18 cellular contexts compared by ENCODE assay signal in genomic region chr18:58659691-58660090, GRCh38. TPM values are rescaled to one million over a fixed set of nuclear protein-coding genes. Genes with fewer than 3 reads are reported as not detected.
A peak's percentile ranks its signal among the peaks of the same experiment; 100 is the strongest.
DNase-seq lines count a peak whose midpoint lies in the region; ATAC-seq, FAIRE-seq and TF ChIP-seq lines count a peak whose summit lies in the region.
"Had no signal": no experiment of that assay in that cellular context is flagged by ENCODE, and none has a peak within 500 bp of the region (broad histone marks: within the 10 kb centered on the region; RNA-seq: fewer than 3 reads in every experiment).

No MANE protein-coding gene starts in this region.

- no peaks in the 10 kb centered on the region for H3K36me3 ChIP-seq in naive thymus-derived CD4-positive, alpha-beta T cell (ENCODE audit: control insufficient read depth in 2 of 3, insufficient read depth in 3 of 3, low read length in 3 of 3)

- H3K36me3 Mint-ChIP-seq in activated CD4-positive, alpha-beta T cell treated with anti-CD3 and anti-CD28 coated beads, Interleukin-2, amount 10 ng/mL, durations not matched to agents 24 days and 14 days (ENCODE audit: low read depth) = peaks cover 13% of the 10 kb centered on the region
- H3K36me3 Mint-ChIP-seq in activated T-helper 17 cell treated with anti-CD3 and anti-CD28 coated beads, Interleukin-2, amount 50 U/mL, for 72 hours (ENCODE audit: low read depth) = no peaks in the 10 kb centered on the region
- peaks cover 0 to 31% (median 17%) of the 10 kb centered on the region in 5 donors for H3K36me3 Mint-ChIP-seq in naive thymus-derived CD4-positive, alpha-beta T cell

- DNase-seq in activated CD4-positive, alpha-beta T cell treated with anti-CD3 and anti-CD28 coated beads, Interleukin-2, amount 10 ng/mL, durations not matched to agents 24 days and 14 days = no peak
- DNase-seq in activated CD4-positive, alpha-beta T cell treated with anti-CD3 and anti-CD28 coated beads, Interleukin-2, amount 50 U/mL, for 4 hours = no peak
- DNase-seq in GM12891 (ENCODE audit: insufficient read length, low spot score) (no peak), cortex of kidney (lab: John Stamatoyannopoulos, UW) (no peak), HT-29 (ENCODE audit: low spot score) (no peak)
- DNase-seq in naive thymus-derived CD4-positive, alpha-beta T cell = no peak
- DNase-seq in stimulated activated CD4-positive, alpha-beta T cell treated with anti-CD3 and anti-CD28 coated beads, Interleukin-1b, Interleukin-23, amount 100 ng/mL, for 48 hours = no peak
- DNase-seq: activated CD8-positive, alpha-beta memory T cell treated with anti-CD3 and anti-CD28 coated beads, Interleukin-2, amount 10 ng/mL, durations not matched to agents 7 days and 5 days; dermis blood vessel endothelial cell; kidney glomerular epithelial cell; NCI-H1105; NCI-H510A treated with DMSO at 0.1 percent for 48 hours; Right ventricle myocardium superior; T-helper 1 cell had no signal

- intact Hi-C loops in activated CD4-positive, alpha-beta T cell treated with anti-CD3 and anti-CD28 coated beads, Interleukin-2, amount 10 ng/mL, durations not matched to agents 24 days and 14 days (cut with micrococcal nuclease) = no loop called here
- intact Hi-C loops in naive thymus-derived CD4-positive, alpha-beta T cell (cut with micrococcal nuclease) = no loop called here

- FAIRE-seq in GM12891 (lab: Jason Lieb, UNC) = peak; percentile 66
- FAIRE-seq: frontal cortex had no signal

- H3K4me3 ChIP-seq in naive thymus-derived CD4-positive, alpha-beta T cell (ENCODE audit: low read length) = peak overlapping the region; percentile 11

- H3K4me1 Mint-ChIP-seq in activated CD4-positive, alpha-beta T cell treated with anti-CD3 and anti-CD28 coated beads, Interleukin-2, amount 10 ng/mL, durations not matched to agents 24 days and 14 days = peaks cover 35% of the 10 kb centered on the region
- H3K4me1 Mint-ChIP-seq in activated T-helper 17 cell treated with anti-CD3 and anti-CD28 coated beads, Interleukin-2, amount 50 U/mL, for 72 hours = peaks cover 25% of the 10 kb centered on the region
- peaks cover 39 to 74% (median 68%) of the 10 kb centered on the region in 7 donors for H3K4me1 Mint-ChIP-seq in naive thymus-derived CD4-positive, alpha-beta T cell

- H3K9me3 Mint-ChIP-seq in activated CD4-positive, alpha-beta T cell treated with anti-CD3 and anti-CD28 coated beads, Interleukin-2, amount 10 ng/mL, durations not matched to agents 24 days and 14 days = peaks cover 10% of the 10 kb centered on the region
- peaks cover 5% of the 10 kb centered on the region for H3K9me3 Mint-ChIP-seq in activated T-helper 17 cell treated with anti-CD3 and anti-CD28 coated beads, Interleukin-2, amount 50 U/mL, for 72 hours
- peaks cover 0 to 17% (median 7%) of the 10 kb centered on the region in 11 donors for H3K9me3 Mint-ChIP-seq in naive thymus-derived CD4-positive, alpha-beta T cell

- peak overlapping the region; percentile 20 for H3K4me3 Mint-ChIP-seq in activated CD4-positive, alpha-beta T cell treated with anti-CD3 and anti-CD28 coated beads, Interleukin-2, amount 10 ng/mL, durations not matched to agents 24 days and 14 days
- H3K4me3 Mint-ChIP-seq in activated T-helper 17 cell treated with anti-CD3 and anti-CD28 coated beads, Interleukin-2, amount 50 U/mL, for 72 hours = peak overlapping the region; percentile 61
- peak overlapping the region; percentile 18 to 85 (median 77) for H3K4me3 Mint-ChIP-seq in naive thymus-derived CD4-positive, alpha-beta T cell
- H3K4me3 Mint-ChIP-seq: activated CD8-positive, alpha-beta memory T cell treated with anti-CD3 and anti-CD28 coated beads, Interleukin-2, amount 10 ng/mL, durations not matched to agents 7 days and 5 days had no signal

- CTCF ChIA-PET in naive thymus-derived CD4-positive, alpha-beta T cell (lab: Charles Lee) = interaction anchor here (1.2 to 3.2 kb wide), 3 partner anchors 11 to 105 kb away, joined by 3 to 13 read pairs (median 9); partner anchors contain the start of gene MALT1

- no peaks in the 10 kb centered on the region for H3K27me3 ChIP-seq in naive thymus-derived CD4-positive, alpha-beta T cell (ENCODE audit: control insufficient read depth in 2 of 2, insufficient read depth in 2 of 2, low read length in 2 of 2)

- peak overlapping the region; percentile 2 for H3K27ac Mint-ChIP-seq in activated CD4-positive, alpha-beta T cell treated with anti-CD3 and anti-CD28 coated beads, Interleukin-2, amount 10 ng/mL, durations not matched to agents 24 days and 14 days
- H3K27ac Mint-ChIP-seq in activated T-helper 17 cell treated with anti-CD3 and anti-CD28 coated beads, Interleukin-2, amount 50 U/mL, for 72 hours = peak overlapping the region; percentile 57
- H3K27ac Mint-ChIP-seq in naive thymus-derived CD4-positive, alpha-beta T cell = peak overlapping the region in 7 of 9 donors; percentile 48 to 85 (median 75)
- H3K27ac Mint-ChIP-seq: activated CD8-positive, alpha-beta memory T cell treated with anti-CD3 and anti-CD28 coated beads, Interleukin-2, amount 10 ng/mL, durations not matched to agents 7 days and 5 days; activated naive CD4-positive, alpha-beta T cell treated with anti-CD3 and anti-CD28 coated beads, Interleukin-2, amount 50 U/mL, for 72 hours had no signal

- H3K4me1 ChIP-seq in naive thymus-derived CD4-positive, alpha-beta T cell (ENCODE audit: control insufficient read depth in 2 of 2, insufficient read depth in 2 of 2, low read length in 2 of 2) = peaks cover 33% of the 10 kb centered on the region in 2 donors

- TF ChIP-seq POLR2A in GM12891 (IDR thresholded peaks at IDR 0.05; ENCODE audit: low read depth, low read length) = no peak

- no peaks in the 10 kb centered on the region for H3K27me3 Mint-ChIP-seq in activated CD4-positive, alpha-beta T cell treated with anti-CD3 and anti-CD28 coated beads, Interleukin-2, amount 10 ng/mL, durations not matched to agents 24 days and 14 days
- H3K27me3 Mint-ChIP-seq in activated T-helper 17 cell treated with anti-CD3 and anti-CD28 coated beads, Interleukin-2, amount 50 U/mL, for 72 hours = no peaks in the 10 kb centered on the region
- H3K27me3 Mint-ChIP-seq in naive thymus-derived CD4-positive, alpha-beta T cell = peaks cover 0 to 3% (median 0%) of the 10 kb centered on the region in 5 donors
- H3K27me3 Mint-ChIP-seq: activated CD8-positive, alpha-beta memory T cell treated with anti-CD3 and anti-CD28 coated beads, Interleukin-2, amount 10 ng/mL, durations not matched to agents 7 days and 5 days had no signal

- peaks cover 0 to 11% (median 3%) of the 10 kb centered on the region in 3 experiments for H3K9me3 ChIP-seq in naive thymus-derived CD4-positive, alpha-beta T cell (ENCODE audit: control insufficient read depth in 2 of 3, low read length in 3 of 3)

- no peak overlapping the region for H3K27ac ChIP-seq in naive thymus-derived CD4-positive, alpha-beta T cell (ENCODE audit: low read depth, low read length)

- ATAC-seq in activated T-helper 17 cell treated with anti-CD3 and anti-CD28 coated beads, Interleukin-2, amount 50 U/mL, for 72 hours (replicated peaks) = no peak
- ATAC-seq in naive thymus-derived CD4-positive, alpha-beta T cell = no peak
- ATAC-seq: activated CD8-positive, alpha-beta memory T cell treated with anti-CD3 and anti-CD28 coated beads, Interleukin-2, amount 10 ng/mL, durations not matched to agents 7 days and 5 days; activated naive CD4-positive, alpha-beta T cell treated with anti-CD3 and anti-CD28 coated beads, Interleukin-2, amount 50 U/mL, for 72 hours had no signal

- POLR2A ChIA-PET in naive thymus-derived CD4-positive, alpha-beta T cell (lab: Charles Lee) = interaction anchor here (1.1 to 5.8 kb wide), 4 partner anchors 11 to 31 kb away, joined by 3 to 101 read pairs (median 10); partner anchors contain the start of genes ALPK2 and MALT1

TF ChIP-seq in GM12891, 5 proteins besides CTCF, POLR2A, EP300 and RAD21:
- no peak for TF ChIP-seq POLR2AphosphoS5 (IDR thresholded peaks at IDR 0.05; ENCODE audit: low read depth, low read length)
- TF ChIP-seq SPI1 (IDR thresholded peaks at IDR 0.05; ENCODE audit: low read depth, low read length) = no peak
- no peak for TF ChIP-seq TAF1 (IDR thresholded peaks at IDR 0.05; ENCODE audit: low read depth, low read length)
- no peak for TF ChIP-seq PAX5 (IDR thresholded peaks at IDR 0.05; ENCODE audit: insufficient read depth, low read length, severe bottlenecking)
- TF ChIP-seq POU2F2 (IDR thresholded peaks at IDR 0.05; ENCODE audit: low read depth, low read length) = no peak

RNA-seq across cellular contexts. Expression of gene MALT1, which starts 11.6 kb away (rescaled TPM):
- total RNA-seq in activated CD4-positive, alpha-beta T cell treated with anti-CD3 and anti-CD28 coated beads, Interleukin-2, amount 10 ng/mL, durations not matched to agents 24 days and 14 days = 22.7 and 24.9 TPM in 2 replicates
- 24.4 TPM for polyA plus RNA-seq in GM12891 (2012; ENCODE audit: low read depth, missing spikeins)
- 10 to 100 TPM; 45.3 to 92.3 TPM for total RNA-seq in activated T-helper 17 cell treated with anti-CD3 and anti-CD28 coated beads, Interleukin-2, amount 50 U/mL, for 72 hours
- 100 to 1,000 TPM in 1 of 5 experiments, 10 to 100 TPM in 4; 50.0 to 101 (median 80.0) TPM for total RNA-seq in naive thymus-derived CD4-positive, alpha-beta T cell
- 10 to 100 TPM; 43.8 to 52.1 TPM for polyA plus RNA-seq in naive thymus-derived CD4-positive, alpha-beta T cell
- total RNA-seq in HT-29 (2014; rRNA removed; shearing (Covaris generic)) = 5.6 and 8.6 TPM in 2 replicates

RNA-seq across cellular contexts. Expression of gene ALPK2, which starts 30.8 kb away (rescaled TPM):
- 0.07 and 0.23 TPM in 2 replicates for total RNA-seq in activated CD4-positive, alpha-beta T cell treated with anti-CD3 and anti-CD28 coated beads, Interleukin-2, amount 10 ng/mL, durations not matched to agents 24 days and 14 days
- polyA plus RNA-seq in GM12891 (2012; ENCODE audit: low read depth, missing spikeins) = 4.7 TPM
- total RNA-seq in activated T-helper 17 cell treated with anti-CD3 and anti-CD28 coated beads, Interleukin-2, amount 50 U/mL, for 72 hours = 1 to 10 TPM in 1 of 2 donors, under 1 TPM in 1; 0.65 to 2.6 TPM
- total RNA-seq in naive thymus-derived CD4-positive, alpha-beta T cell = 1 to 10 TPM in 1 of 5 experiments, under 1 TPM in 3, not detected in 1; 0.19 to 1.6 (median 0.28) TPM
- polyA plus RNA-seq in naive thymus-derived CD4-positive, alpha-beta T cell = not detected
- not detected in 2 replicates for total RNA-seq in HT-29 (2014; rRNA removed; shearing (Covaris generic))
- total RNA-seq: frontal cortex, mesenteric fat pad had no signal

Comparison
In these comparisons a context has a peak if more than half of its experiments do, and no peak if none do; other contexts are left out.
1. H3K27ac Mint-ChIP-seq: peak in every context shown above with its lines; median percentile 75 in naive thymus-derived CD4-positive, alpha-beta T cell; 57 in activated T-helper 17 cell treated with anti-CD3 and anti-CD28 coated beads, Interleukin-2, amount 50 U/mL, for 72 hours; 2 in activated CD4-positive, alpha-beta T cell treated with anti-CD3 and anti-CD28 coated beads, Interleukin-2, amount 10 ng/mL, durations not matched to agents 24 days and 14 days.
2. H3K4me3 Mint-ChIP-seq: peak in every context shown above with its lines; median percentile 77 in naive thymus-derived CD4-positive, alpha-beta T cell; 61 in activated T-helper 17 cell treated with anti-CD3 and anti-CD28 coated beads, Interleukin-2, amount 50 U/mL, for 72 hours; 20 in activated CD4-positive, alpha-beta T cell treated with anti-CD3 and anti-CD28 coated beads, Interleukin-2, amount 10 ng/mL, durations not matched to agents 24 days and 14 days.